ENCODE assay signal across 24 cellular contexts in genomic region chr1:84735483-84735882, GRCh38.
"Had no signal": no experiment of that assay in that cellular context is flagged by ENCODE, and none has a peak within 500 bp of the region (broad histone marks: within the 10 kb centered on the region; RNA-seq: fewer than 3 reads in every experiment).

No MANE protein-coding gene starts in this region.

- H3K27ac ChIP-seq: ascending aorta, gastrocnemius medialis, right lobe of liver, transverse colon had no signal

- H3K36me3 ChIP-seq: ascending aorta, gastrocnemius medialis, right lobe of liver, transverse colon, uterus had no signal

- H3K4me1 Mint-ChIP-seq: activated CD4-positive, alpha-beta memory T cell treated with anti-CD3 and anti-CD28 coated beads, Interleukin-2, amount 10 ng/mL, durations not matched to agents 7 days and 5 days; activated CD4-positive, alpha-beta T cell treated with anti-CD3 and anti-CD28 coated beads, Interleukin-2, amount 10 ng/mL, durations not matched to agents 24 days and 14 days; activated naive CD4-positive, alpha-beta T cell treated with anti-CD3 and anti-CD28 coated beads, Interleukin-2, amount 10 ng/mL, durations not matched to agents 7 days and 5 days; stimulated activated naive B cell treated with anti-CD40 and anti-IgM and Interleukin-4, amounts not matched to agents 10 μg/mL and 1 μg/mL and 100 μg/mL, for 72 hours had no signal

- H3K27me3 ChIP-seq: ascending aorta, gastrocnemius medialis, right lobe of liver, transverse colon, uterus had no signal

- H3K4me1 ChIP-seq: ascending aorta, gastrocnemius medialis, right lobe of liver, transverse colon had no signal

- H3K27ac Mint-ChIP-seq: activated CD4-positive, alpha-beta memory T cell treated with anti-CD3 and anti-CD28 coated beads, Interleukin-2, amount 10 ng/mL, durations not matched to agents 7 days and 5 days; activated CD4-positive, alpha-beta T cell treated with anti-CD3 and anti-CD28 coated beads, Interleukin-2, amount 10 ng/mL, durations not matched to agents 24 days and 14 days; activated naive CD4-positive, alpha-beta T cell treated with anti-CD3 and anti-CD28 coated beads, Interleukin-2, amount 10 ng/mL, durations not matched to agents 7 days and 5 days; activated T-cell treated with anti-CD3 and anti-CD28 coated beads, Interleukin-2, amount 50 U/mL, for 72 hours; memory B cell; stimulated activated naive B cell treated with anti-CD40 and anti-IgM and Interleukin-4, amounts not matched to agents 10 μg/mL and 1 μg/mL and 100 μg/mL, for 72 hours; T-helper 17 cell had no signal

- H3K36me3 Mint-ChIP-seq: activated naive CD4-positive, alpha-beta T cell treated with anti-CD3 and anti-CD28 coated beads, Interleukin-2, amount 10 ng/mL, durations not matched to agents 7 days and 5 days; stimulated activated naive B cell treated with anti-CD40 and anti-IgM and Interleukin-4, amounts not matched to agents 10 μg/mL and 1 μg/mL and 100 μg/mL, for 72 hours had no signal

- DNase-seq: activated CD4-positive, alpha-beta memory T cell treated with anti-CD3 and anti-CD28 coated beads, Interleukin-2, amount 10 ng/mL, durations not matched to agents 7 days and 5 days; activated CD4-positive, alpha-beta T cell treated with anti-CD3 and anti-CD28 coated beads, Interleukin-2, amount 10 ng/mL, durations not matched to agents 24 days and 14 days; activated effector memory CD4-positive, alpha-beta T cell treated with Interleukin-2 at 50 U/mL for 16 hours; activated naive CD4-positive, alpha-beta T cell treated with anti-CD3 and anti-CD28 coated beads, Interleukin-2, amount 10 ng/mL, durations not matched to agents 7 days and 5 days; activated T-cell treated with anti-CD3 and anti-CD28 coated beads, Interleukin-2, amount 50 U/mL, for 72 hours; central memory CD4-positive, alpha-beta T cell; effector memory CD4-positive, alpha-beta T cell; gastrocnemius medialis; hypothalamus; left cardiac atrium; mucosa of descending colon; occipital lobe; posterior cingulate gyrus; right lobe of liver; small intestine; stimulated activated CD4-positive, alpha-beta T cell treated with anti-CD3 and anti-CD28 coated beads, Interleukin-2, amount 100 ng/mL, for 48 hours; stimulated activated CD8-positive, alpha-beta memory T cell treated with anti-CD3 and anti-CD28 coated beads, Interleukin-4, amount 100 ng/mL, for 48 hours; stimulated activated naive B cell treated with anti-CD40 and anti-IgM and Interleukin-4, amounts not matched to agents 10 μg/mL and 1 μg/mL and 100 μg/mL, for 72 hours; T-helper 17 cell; transverse colon; uterus had no signal

- H3K9me3 Mint-ChIP-seq: activated naive CD4-positive, alpha-beta T cell treated with anti-CD3 and anti-CD28 coated beads, Interleukin-2, amount 10 ng/mL, durations not matched to agents 7 days and 5 days; activated T-cell treated with anti-CD3 and anti-CD28 coated beads, Interleukin-2, amount 50 U/mL, for 72 hours; memory B cell had no signal

- H3K4me3 ChIP-seq: ascending aorta, gastrocnemius medialis, mucosa of descending colon, right lobe of liver, transverse colon, uterus had no signal

- H3K9me3 ChIP-seq: ascending aorta, gastrocnemius medialis, mucosa of descending colon, right lobe of liver, transverse colon, uterus had no signal

- ATAC-seq: activated T-cell treated with anti-CD3 and anti-CD28 coated beads, Interleukin-2, amount 50 U/mL, for 72 hours; esophagus mucosa; gastrocnemius medialis; left cardiac atrium; mucosa of descending colon; right lobe of liver; stimulated activated naive B cell treated with anti-CD40 and anti-IgM and Interleukin-4, amounts not matched to agents 10 μg/mL and 1 μg/mL and 100 μg/mL, for 72 hours; T-helper 17 cell had no signal

- H3K4me3 Mint-ChIP-seq: activated CD4-positive, alpha-beta memory T cell treated with anti-CD3 and anti-CD28 coated beads, Interleukin-2, amount 10 ng/mL, durations not matched to agents 7 days and 5 days; activated CD4-positive, alpha-beta T cell treated with anti-CD3 and anti-CD28 coated beads, Interleukin-2, amount 10 ng/mL, durations not matched to agents 24 days and 14 days; activated naive CD4-positive, alpha-beta T cell treated with anti-CD3 and anti-CD28 coated beads, Interleukin-2, amount 10 ng/mL, durations not matched to agents 7 days and 5 days; activated T-cell treated with anti-CD3 and anti-CD28 coated beads, Interleukin-2, amount 50 U/mL, for 72 hours; memory B cell; stimulated activated naive B cell treated with anti-CD40 and anti-IgM and Interleukin-4, amounts not matched to agents 10 μg/mL and 1 μg/mL and 100 μg/mL, for 72 hours; T-helper 17 cell had no signal
